Comparison of ENCODE assay signal across 24 cellular contexts in the genomic region with DNA sequence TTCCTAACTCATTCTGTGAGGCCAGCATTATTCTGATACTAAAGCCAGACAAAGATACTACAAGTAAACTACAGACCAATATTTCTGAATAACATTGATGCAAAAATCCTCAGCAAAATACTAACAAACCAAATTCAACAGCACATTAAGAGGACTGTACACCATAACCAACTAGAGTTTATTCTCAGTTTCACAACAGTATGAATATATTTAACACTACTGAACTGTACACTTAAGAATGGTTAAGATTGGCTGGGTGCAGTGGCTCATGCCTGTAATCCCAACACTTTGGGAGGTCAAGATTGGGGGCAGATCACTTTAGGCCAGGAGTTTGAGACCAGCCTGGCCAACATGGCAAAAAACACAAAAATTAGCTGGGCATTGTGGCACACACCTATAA.
"Had no signal": no experiment of that assay in that cellular context is flagged by ENCODE, and none has a peak within 500 bp of the region (broad histone marks: within the 10 kb centered on the region; RNA-seq: fewer than 3 reads in every experiment).

No MANE protein-coding gene starts in this region.

- H3K4me1 ChIP-seq: colonic mucosa, esophagus squamous epithelium had no signal

- DNase-seq: activated CD4-positive, alpha-beta memory T cell treated with anti-CD3 and anti-CD28 coated beads, Interleukin-2, amount 10 ng/mL, durations not matched to agents 7 days and 5 days; activated CD4-positive, alpha-beta T cell treated with anti-CD3 and anti-CD28 coated beads for 1 hour; activated CD4-positive, alpha-beta T cell treated with anti-CD3 and anti-CD28 coated beads for 4 hours; activated CD4-positive, alpha-beta T cell treated with anti-CD3 and anti-CD28 coated beads, Interleukin-2, amount 10 ng/mL, durations not matched to agents 7 days and 5 days; activated CD4-positive, alpha-beta T cell treated with anti-CD3 and anti-CD28 coated beads, Interleukin-2, amount 50 U/mL, for 4 hours; activated CD8-positive, alpha-beta memory T cell treated with anti-CD3 and anti-CD28 coated beads, Interleukin-2, amount 50 U/mL, for 48 hours; activated effector memory CD4-positive, alpha-beta T cell treated with Interleukin-2 at 50 U/mL for 16 hours; activated gamma-delta T cell treated with Interleukin-2 at 50 U/mL for 16 hours; activated naive CD4-positive, alpha-beta T cell treated with anti-CD3 and anti-CD28 coated beads, Interleukin-2, amount 50 U/mL, for 16 hours; activated naive CD4-positive, alpha-beta T cell treated with Interleukin-2 at 50 U/mL for 16 hours; activated T-cell treated with anti-CD3 and anti-CD28 coated beads, Interleukin-2, amount 50 U/mL, for 4 hours; amniotic stem cell; anterior cingulate cortex; brain microvascular endothelial cell; caudate nucleus; cerebellar nuclear complex; colonic mucosa; effector CD8-positive, alpha-beta T cell; esophagus squamous epithelium; head of caudate nucleus; T-helper 2 cell had no signal

- ATAC-seq: activated T-cell treated with anti-CD3 and anti-CD28 coated beads, Interleukin-2, amount 50 U/mL, for 4 hours; activated T-helper 17 cell treated with anti-CD3 and anti-CD28 coated beads, Interleukin-2, amount 50 U/mL, for 72 hours; WTC11 had no signal

- H3K36me3 ChIP-seq: brain microvascular endothelial cell, colonic mucosa, esophagus squamous epithelium had no signal

- H3K9me3 ChIP-seq: colonic mucosa, esophagus squamous epithelium had no signal

- H3K4me3 ChIP-seq: colonic mucosa, esophagus squamous epithelium had no signal

- H3K27me3 ChIP-seq: brain microvascular endothelial cell, colonic mucosa, esophagus squamous epithelium had no signal

- H3K27ac ChIP-seq: brain microvascular endothelial cell, colonic mucosa, esophagus squamous epithelium, VCaP had no signal
